1 cellular context compared by ENCODE assay signal in genomic region chr17:45394913-45395568, GRCh38.
TF ChIP-seq lines count a peak whose summit lies in the region.

No MANE protein-coding gene starts in this region.

TF ChIP-seq in H1, 55 proteins besides CTCF, POLR2A, EP300 and RAD21 (continued from another document):
- TF ChIP-seq NRF1 (IDR thresholded peaks at IDR 0.05; ENCODE audit: low read depth, low read length): no peak
- TF ChIP-seq BCL11A (IDR thresholded peaks at IDR 0.05; ENCODE audit: low read depth in 2 of 2, low read length in 2 of 2): no peak
- no peak; the same call in 1 of the 2 replicates for TF ChIP-seq E2F6 (IDR thresholded peaks at IDR 0.05)
- TF ChIP-seq CHD2 (IDR thresholded peaks at IDR 0.05; ENCODE audit: low read length): peak; percentile 91
- peak; percentile 84; the same call in 1 of the 2 replicates for TF ChIP-seq TBP (IDR thresholded peaks at IDR 0.05; ENCODE audit: low read depth, low read length)
- peak; percentile 68; the same call in 1 of the 2 replicates for TF ChIP-seq TAF1 (IDR thresholded peaks at IDR 0.05; ENCODE audit: low read depth, low read length)
- peak; percentile 79; the same call in 1 of the 2 replicates for TF ChIP-seq RBBP5 (IDR thresholded peaks at IDR 0.05; ENCODE audit: borderline replicate concordance, low read depth, low read length)
- no peak for TF ChIP-seq POU5F1 (IDR thresholded peaks at IDR 0.05; ENCODE audit: low read depth, low read length)
- TF ChIP-seq CREB1 (IDR thresholded peaks at IDR 0.05): peak; percentile 78
- TF ChIP-seq SIRT6 (IDR thresholded peaks at IDR 0.05; ENCODE audit: low read length): no peak
- TF ChIP-seq CBX8 (IDR thresholded peaks at IDR 0.05; ENCODE audit: borderline replicate concordance, low read depth, low read length): no peak
- TF ChIP-seq TAF7 (optimal IDR thresholded peaks at IDR 0.05; ENCODE audit: borderline replicate concordance, low read depth, low read length): peak; percentile 74
- TF ChIP-seq GABPA (IDR thresholded peaks at IDR 0.05; ENCODE audit: borderline replicate concordance, insufficient read depth, low read length): peak; percentile 78
- TF ChIP-seq CTBP2 (IDR thresholded peaks at IDR 0.05; ENCODE audit: borderline replicate concordance, insufficient read depth, insufficient read length, low read length): no peak
- peak in 1 of 2 experiments; percentile 50; a peak in 1 of 4 replicates for TF ChIP-seq SIN3A (conservative IDR thresholded peaks at IDR 0.05 in 1 of 2, IDR thresholded peaks at IDR 0.05 in 1 of 2; ENCODE audit: low read depth in 1 of 2, low read length in 2 of 2)
- TF ChIP-seq BACH1 (IDR thresholded peaks at IDR 0.05; ENCODE audit: low read length): peak; percentile 29
- no peak for TF ChIP-seq SP1 (IDR thresholded peaks at IDR 0.05; ENCODE audit: low read depth, low read length)
- TF ChIP-seq EGR1 (IDR thresholded peaks at IDR 0.05; ENCODE audit: borderline replicate concordance, low read depth, low read length): no peak
- no peak for TF ChIP-seq CBX5 (IDR thresholded peaks at IDR 0.05; ENCODE audit: low read depth, low read length)
